Comparison of ENCODE assay signal across 21 cellular contexts in genomic region chr5:111792659-111793058, GRCh38. TPM values are rescaled to one million over a fixed set of nuclear protein-coding genes. Genes with fewer than 3 reads are reported as not detected.
DNase-seq lines count a peak whose midpoint lies in the region; FAIRE-seq and TF ChIP-seq lines count a peak whose summit lies in the region.
"Had no signal": no experiment of that assay in that cellular context is flagged by ENCODE, and none has a peak within 500 bp of the region (broad histone marks: within the 10 kb centered on the region; RNA-seq: fewer than 3 reads in every experiment).

No MANE protein-coding gene starts in this region.

- H3K4me3 ChIP-seq in foreskin fibroblast (ENCODE audit: low read depth in 1 of 2, low read length in 2 of 2) (no peak overlapping the region), testis (no peak overlapping the region), hepatocyte (no peak overlapping the region)
- H3K4me3 ChIP-seq: BLaER1 treated with 17β-estradiol and CSF1 and Interleukin-3, amounts not matched to agents 10 nM and 100 nM; lung; neural progenitor cell had no signal

- H3K27me3 ChIP-seq in testis (no peaks in the 10 kb centered on the region), hepatocyte (no peaks in the 10 kb centered on the region)
- H3K27me3 ChIP-seq: BLaER1 treated with 17β-estradiol and CSF1 and Interleukin-3, amounts not matched to agents 10 nM and 100 nM; neural progenitor cell had no signal

- no peaks in the 10 kb centered on the region for H3K4me1 ChIP-seq in testis
- no peaks in the 10 kb centered on the region for H3K4me1 ChIP-seq in hepatocyte (ENCODE audit: insufficient read depth)
- H3K4me1 ChIP-seq: BLaER1 treated with 17β-estradiol and CSF1 and Interleukin-3, amounts not matched to agents 10 nM and 100 nM; neural progenitor cell had no signal

- no peaks in the 10 kb centered on the region for H3K79me2 ChIP-seq in hepatocyte

- no peaks in the 10 kb centered on the region for H3K9me3 ChIP-seq in testis
- H3K9me3 ChIP-seq in hepatocyte (ENCODE audit: low read depth) = no peaks in the 10 kb centered on the region
- H3K9me3 ChIP-seq: BLaER1 treated with 17β-estradiol and CSF1 and Interleukin-3, amounts not matched to agents 10 nM and 100 nM had no signal

- no peak overlapping the region for H2AFZ ChIP-seq in hepatocyte
- H2AFZ ChIP-seq: neural progenitor cell had no signal

- no peak for FAIRE-seq in GM12891 (lab: Jason Lieb, UNC)
- FAIRE-seq: endothelial cell of umbilical vein, frontal cortex had no signal

- no peaks in the 10 kb centered on the region for H3K9me2 ChIP-seq in hepatocyte (replicated peaks; ENCODE audit: insufficient read depth)

- H3K4me2 ChIP-seq in hepatocyte = no peak overlapping the region
- H3K4me2 ChIP-seq: BLaER1 treated with 17β-estradiol and CSF1 and Interleukin-3, amounts not matched to agents 10 nM and 100 nM; neural progenitor cell had no signal

- intact Hi-C loops in testis (cut with DNase I; ENCODE audit: low total_unique reads) = no loop called here

- H4K20me1 ChIP-seq in hepatocyte (ENCODE audit: insufficient read depth, poor library complexity, severe bottlenecking) = no peaks in the 10 kb centered on the region
- H4K20me1 ChIP-seq: BLaER1 treated with 17β-estradiol and CSF1 and Interleukin-3, amounts not matched to agents 10 nM and 100 nM had no signal

- TF ChIP-seq POLR2A in testis (IDR thresholded peaks at IDR 0.05) = no peak
- TF ChIP-seq POLR2A in GM12891 (IDR thresholded peaks at IDR 0.05; ENCODE audit: low read depth, low read length) = no peak

- TF ChIP-seq CTCF in foreskin fibroblast (IDR thresholded peaks at IDR 0.05; ENCODE audit: low read depth, low read length) (no peak), testis (IDR thresholded peaks at IDR 0.05) (no peak), hepatocyte (IDR thresholded peaks at IDR 0.05; ENCODE audit: poor library complexity) (no peak)

- no peak overlapping the region for H3K27ac ChIP-seq in testis
- H3K27ac ChIP-seq in hepatocyte = no peak overlapping the region
- H3K27ac ChIP-seq: BLaER1 treated with 17β-estradiol and CSF1 and Interleukin-3, amounts not matched to agents 10 nM and 100 nM; neural progenitor cell had no signal

- DNase-seq in A172 (ENCODE audit: low spot score) = peak; percentile 47
- peak; percentile 47 for DNase-seq in GM04503 (ENCODE audit: low read depth)
- DNase-seq in RPMI7951 (ENCODE audit: low read depth) = peak; percentile 68
- DNase-seq in foreskin fibroblast = peak; percentile 43 to 67
- DNase-seq in testis = no peak
- no peak for DNase-seq in activated CD4-positive, alpha-beta T cell treated with anti-CD3 and anti-CD28 coated beads, Interleukin-2, amount 50 U/mL, for 1 hour
- DNase-seq in hepatocyte (ENCODE audit: low spot score) = no peak
- DNase-seq in GM12891 (ENCODE audit: insufficient read length, low spot score) = no peak
- DNase-seq: 8988T; activated CD4-positive, alpha-beta T cell treated with anti-CD3 and anti-CD28 coated beads for 4 hours; activated naive CD4-positive, alpha-beta T cell treated with anti-CD3 and anti-CD28 coated beads, Interleukin-2, amount 50 U/mL, for 16 hours; Calu3; central memory CD4-positive, alpha-beta T cell; NCI-H1105 treated with DMSO at 0.1 percent for 48 hours; NCI-H2107; stimulated activated CD4-positive, alpha-beta T cell treated with anti-CD3 and anti-CD28 coated beads, Interleukin-1b, Interleukin-23, amount 100 ng/mL, for 48 hours had no signal

- H3K36me3 ChIP-seq in testis (ENCODE audit: low read depth, missing control alignments) (no peaks in the 10 kb centered on the region), hepatocyte (replicated peaks; ENCODE audit: insufficient read depth, low read depth) (no peaks in the 10 kb centered on the region)
- H3K36me3 ChIP-seq: BLaER1 treated with 17β-estradiol and CSF1 and Interleukin-3, amounts not matched to agents 10 nM and 100 nM; neural progenitor cell had no signal

- WGBS in testis, 2 donors = 70 to 79% methylated on average over 3 of the region's 3 CpGs
- WGBS in hepatocyte (ENCODE audit: low lambda C conversion rate, missing lambda C conversion rate) = 94% methylated on average over 3 of the region's 3 CpGs

TF ChIP-seq in GM12891, 5 proteins besides CTCF, POLR2A, EP300 and RAD21:
- TF ChIP-seq SPI1 (IDR thresholded peaks at IDR 0.05; ENCODE audit: low read depth, low read length) = no peak
- no peak for TF ChIP-seq POLR2AphosphoS5 (IDR thresholded peaks at IDR 0.05; ENCODE audit: low read depth, low read length)
- no peak for TF ChIP-seq POU2F2 (IDR thresholded peaks at IDR 0.05; ENCODE audit: low read depth, low read length)
- TF ChIP-seq PAX5 (IDR thresholded peaks at IDR 0.05; ENCODE audit: insufficient read depth, low read length, severe bottlenecking) = no peak
- TF ChIP-seq TAF1 (IDR thresholded peaks at IDR 0.05; ENCODE audit: low read depth, low read length) = no peak
TF ChIP-seq in GM12891: peak in this region for 0.

RNA-seq across cellular contexts. Expression of gene NREP, which starts 35.7 kb away (rescaled TPM):
- total RNA-seq in A172 (2014; rRNA removed; shearing (Covaris generic)) = 22.3 and 27.2 TPM in 2 replicates
- total RNA-seq in RPMI7951 (2014; rRNA removed; shearing (Covaris generic)) = 193 and 228 TPM in 2 replicates
- total RNA-seq in testis (10 to 100 TPM; 17.0 to 25.2 TPM), hepatocyte (263 and 294 TPM in 2 replicates)
- polyA plus RNA-seq in testis (ENCODE audit: insufficient read depth, low read depth, low replicate concordance) (28.0 TPM), hepatocyte (148 and 177 TPM in 2 replicates)
- 20.6 TPM for polyA plus RNA-seq in GM12891 (2012; ENCODE audit: low read depth, missing spikeins)

Comparison
In these comparisons a context has a peak if more than half of its experiments do, and no peak if none do; other contexts are left out.
1. DNase-seq: peak in A172 (single experiment), GM04503 (single experiment), RPMI7951 (single experiment) and foreskin fibroblast (2 of 2); none in testis (single experiment), activated CD4-positive, alpha-beta T cell treated with anti-CD3 and anti-CD28 coated beads, Interleukin-2, amount 50 U/mL, for 1 hour (single experiment), hepatocyte (single experiment) and GM12891 (single experiment).